In genomic region chr3:89223188-89223587, GRCh38 we compare ENCODE assay signal across 13 cellular contexts.
"Had no signal": no experiment of that assay in that cellular context is flagged by ENCODE, and none has a peak within 500 bp of the region (broad histone marks: within the 10 kb centered on the region; RNA-seq: fewer than 3 reads in every experiment).

No MANE protein-coding gene starts in this region.

- H3K9me3 ChIP-seq: adrenal gland, esophagus muscularis mucosa, ovary, right lobe of liver, stomach, testis had no signal

- H3K4me3 ChIP-seq: adrenal gland, esophagus muscularis mucosa, ovary, right lobe of liver, stomach, testis had no signal

- H3K27me3 ChIP-seq: adrenal gland, esophagus muscularis mucosa, ovary, right lobe of liver, stomach, testis had no signal

- H3K36me3 ChIP-seq: adrenal gland, esophagus muscularis mucosa, ovary, right lobe of liver, stomach had no signal

- H3K4me1 ChIP-seq: adrenal gland, right lobe of liver, testis had no signal

- H3K27ac ChIP-seq: adrenal gland, esophagus muscularis mucosa, ovary, right lobe of liver, stomach, testis had no signal

- DNase-seq: activated CD4-positive, alpha-beta T cell treated with anti-CD3 and anti-CD28 coated beads for 36 hours; activated CD8-positive, alpha-beta memory T cell treated with anti-CD3 and anti-CD28 coated beads, Interleukin-2, amount 50 U/mL, for 4 hours; activated CD8-positive, alpha-beta T cell treated with anti-CD3 and anti-CD28 coated beads for 36 hours; activated effector memory CD4-positive, alpha-beta T cell treated with anti-CD3 and anti-CD28 coated beads, Interleukin-2, amount 50 U/mL, for 16 hours; activated T-cell treated with anti-CD3 and anti-CD28 coated beads, Interleukin-2, amount 50 U/mL, for 48 hours; adrenal gland; left colon; midbrain; ovary; right lobe of liver; stomach; testis had no signal
